ENCODE assay signal across 3 cellular contexts in genomic region chr1:234310460-234310817, GRCh38.
TF ChIP-seq lines count a peak whose summit lies in the region.

No MANE protein-coding gene starts in this region.

TF ChIP-seq in HepG2, 621 proteins besides CTCF, POLR2A, EP300 and RAD21:
- TF ChIP-seq ZBTB37 (CRISPR knock-in tag; IDR thresholded peaks at IDR 0.05) (no peak), FLYWCH1 (CRISPR knock-in tag; IDR thresholded peaks at IDR 0.05) (no peak), TGIF2 (CRISPR knock-in tag; IDR thresholded peaks at IDR 0.05) (no peak), ETV5 (CRISPR knock-in tag; IDR thresholded peaks at IDR 0.05; ENCODE audit: borderline replicate concordance) (no peak), ZNF331 (CRISPR knock-in tag; IDR thresholded peaks at IDR 0.05) (no peak), HMGXB4 (CRISPR knock-in tag; IDR thresholded peaks at IDR 0.05; ENCODE audit: borderline replicate concordance in 1 of 2, low read depth in 1 of 2) (no peak), SMYD3 (CRISPR knock-in tag; IDR thresholded peaks at IDR 0.05) (no peak), TMF1 (CRISPR knock-in tag; IDR thresholded peaks at IDR 0.05; ENCODE audit: low read depth) (no peak)
- TF ChIP-seq, protein P1, sequence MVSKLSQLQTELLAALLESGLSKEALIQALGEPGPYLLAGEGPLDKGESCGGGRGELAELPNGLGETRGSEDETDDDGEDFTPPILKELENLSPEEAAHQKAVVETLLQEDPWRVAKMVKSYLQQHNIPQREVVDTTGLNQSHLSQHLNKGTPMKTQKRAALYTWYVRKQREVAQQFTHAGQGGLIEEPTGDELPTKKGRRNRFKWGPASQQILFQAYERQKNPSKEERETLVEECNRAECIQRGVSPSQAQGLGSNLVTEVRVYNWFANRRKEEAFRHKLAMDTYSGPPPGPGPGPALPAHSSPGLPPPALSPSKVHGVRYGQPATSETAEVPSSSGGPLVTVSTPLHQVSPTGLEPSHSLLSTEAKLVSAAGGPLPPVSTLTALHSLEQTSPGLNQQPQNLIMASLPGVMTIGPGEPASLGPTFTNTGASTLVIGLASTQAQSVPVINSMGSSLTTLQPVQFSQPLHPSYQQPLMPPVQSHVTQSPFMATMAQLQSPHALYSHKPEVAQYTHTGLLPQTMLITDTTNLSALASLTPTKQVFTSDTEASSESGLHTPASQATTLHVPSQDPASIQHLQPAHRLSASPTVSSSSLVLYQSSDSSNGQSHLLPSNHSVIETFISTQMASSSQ (IDR thresholded peaks at IDR 0.05; ENCODE audit: low read depth) = no peak
- TF ChIP-seq, protein P1 (CRISPR knock-in tag; IDR thresholded peaks at IDR 0.05; ENCODE audit: borderline replicate concordance) = no peak

TF ChIP-seq in SK-N-SH treated with all-trans-retinoic acid at 6 μM for 48 hours, 23 proteins besides CTCF, POLR2A, EP300 and RAD21 (continued from another document):
- no peak for TF ChIP-seq CSRNP3 (CRISPR knock-in tag; IDR thresholded peaks at IDR 0.05)
- TF ChIP-seq TOX (CRISPR knock-in tag; IDR thresholded peaks at IDR 0.05; ENCODE audit: borderline replicate concordance) = no peak
- no peak for TF ChIP-seq ZNF565 (CRISPR knock-in tag; conservative IDR thresholded peaks at IDR 0.05; ENCODE audit: low read depth)
- no peak for TF ChIP-seq POU6F1 (CRISPR knock-in tag; IDR thresholded peaks at IDR 0.05; ENCODE audit: borderline replicate concordance, low read depth)
- TF ChIP-seq TCF4 (CRISPR knock-in tag; IDR thresholded peaks at IDR 0.05; ENCODE audit: borderline replicate concordance) = no peak
- no peak for TF ChIP-seq ARNTL (CRISPR knock-in tag; IDR thresholded peaks at IDR 0.05; ENCODE audit: borderline replicate concordance, low read depth)
- no peak for TF ChIP-seq ZFP3 (CRISPR knock-in tag; IDR thresholded peaks at IDR 0.05)
- TF ChIP-seq BACH2 (CRISPR knock-in tag; IDR thresholded peaks at IDR 0.05; ENCODE audit: borderline replicate concordance) = no peak
- no peak for TF ChIP-seq SNAI2 (CRISPR knock-in tag; IDR thresholded peaks at IDR 0.05)

TF ChIP-seq in GM23338, 12 proteins besides CTCF, POLR2A, EP300 and RAD21 (continued from another document):
- TF ChIP-seq, protein P2, sequence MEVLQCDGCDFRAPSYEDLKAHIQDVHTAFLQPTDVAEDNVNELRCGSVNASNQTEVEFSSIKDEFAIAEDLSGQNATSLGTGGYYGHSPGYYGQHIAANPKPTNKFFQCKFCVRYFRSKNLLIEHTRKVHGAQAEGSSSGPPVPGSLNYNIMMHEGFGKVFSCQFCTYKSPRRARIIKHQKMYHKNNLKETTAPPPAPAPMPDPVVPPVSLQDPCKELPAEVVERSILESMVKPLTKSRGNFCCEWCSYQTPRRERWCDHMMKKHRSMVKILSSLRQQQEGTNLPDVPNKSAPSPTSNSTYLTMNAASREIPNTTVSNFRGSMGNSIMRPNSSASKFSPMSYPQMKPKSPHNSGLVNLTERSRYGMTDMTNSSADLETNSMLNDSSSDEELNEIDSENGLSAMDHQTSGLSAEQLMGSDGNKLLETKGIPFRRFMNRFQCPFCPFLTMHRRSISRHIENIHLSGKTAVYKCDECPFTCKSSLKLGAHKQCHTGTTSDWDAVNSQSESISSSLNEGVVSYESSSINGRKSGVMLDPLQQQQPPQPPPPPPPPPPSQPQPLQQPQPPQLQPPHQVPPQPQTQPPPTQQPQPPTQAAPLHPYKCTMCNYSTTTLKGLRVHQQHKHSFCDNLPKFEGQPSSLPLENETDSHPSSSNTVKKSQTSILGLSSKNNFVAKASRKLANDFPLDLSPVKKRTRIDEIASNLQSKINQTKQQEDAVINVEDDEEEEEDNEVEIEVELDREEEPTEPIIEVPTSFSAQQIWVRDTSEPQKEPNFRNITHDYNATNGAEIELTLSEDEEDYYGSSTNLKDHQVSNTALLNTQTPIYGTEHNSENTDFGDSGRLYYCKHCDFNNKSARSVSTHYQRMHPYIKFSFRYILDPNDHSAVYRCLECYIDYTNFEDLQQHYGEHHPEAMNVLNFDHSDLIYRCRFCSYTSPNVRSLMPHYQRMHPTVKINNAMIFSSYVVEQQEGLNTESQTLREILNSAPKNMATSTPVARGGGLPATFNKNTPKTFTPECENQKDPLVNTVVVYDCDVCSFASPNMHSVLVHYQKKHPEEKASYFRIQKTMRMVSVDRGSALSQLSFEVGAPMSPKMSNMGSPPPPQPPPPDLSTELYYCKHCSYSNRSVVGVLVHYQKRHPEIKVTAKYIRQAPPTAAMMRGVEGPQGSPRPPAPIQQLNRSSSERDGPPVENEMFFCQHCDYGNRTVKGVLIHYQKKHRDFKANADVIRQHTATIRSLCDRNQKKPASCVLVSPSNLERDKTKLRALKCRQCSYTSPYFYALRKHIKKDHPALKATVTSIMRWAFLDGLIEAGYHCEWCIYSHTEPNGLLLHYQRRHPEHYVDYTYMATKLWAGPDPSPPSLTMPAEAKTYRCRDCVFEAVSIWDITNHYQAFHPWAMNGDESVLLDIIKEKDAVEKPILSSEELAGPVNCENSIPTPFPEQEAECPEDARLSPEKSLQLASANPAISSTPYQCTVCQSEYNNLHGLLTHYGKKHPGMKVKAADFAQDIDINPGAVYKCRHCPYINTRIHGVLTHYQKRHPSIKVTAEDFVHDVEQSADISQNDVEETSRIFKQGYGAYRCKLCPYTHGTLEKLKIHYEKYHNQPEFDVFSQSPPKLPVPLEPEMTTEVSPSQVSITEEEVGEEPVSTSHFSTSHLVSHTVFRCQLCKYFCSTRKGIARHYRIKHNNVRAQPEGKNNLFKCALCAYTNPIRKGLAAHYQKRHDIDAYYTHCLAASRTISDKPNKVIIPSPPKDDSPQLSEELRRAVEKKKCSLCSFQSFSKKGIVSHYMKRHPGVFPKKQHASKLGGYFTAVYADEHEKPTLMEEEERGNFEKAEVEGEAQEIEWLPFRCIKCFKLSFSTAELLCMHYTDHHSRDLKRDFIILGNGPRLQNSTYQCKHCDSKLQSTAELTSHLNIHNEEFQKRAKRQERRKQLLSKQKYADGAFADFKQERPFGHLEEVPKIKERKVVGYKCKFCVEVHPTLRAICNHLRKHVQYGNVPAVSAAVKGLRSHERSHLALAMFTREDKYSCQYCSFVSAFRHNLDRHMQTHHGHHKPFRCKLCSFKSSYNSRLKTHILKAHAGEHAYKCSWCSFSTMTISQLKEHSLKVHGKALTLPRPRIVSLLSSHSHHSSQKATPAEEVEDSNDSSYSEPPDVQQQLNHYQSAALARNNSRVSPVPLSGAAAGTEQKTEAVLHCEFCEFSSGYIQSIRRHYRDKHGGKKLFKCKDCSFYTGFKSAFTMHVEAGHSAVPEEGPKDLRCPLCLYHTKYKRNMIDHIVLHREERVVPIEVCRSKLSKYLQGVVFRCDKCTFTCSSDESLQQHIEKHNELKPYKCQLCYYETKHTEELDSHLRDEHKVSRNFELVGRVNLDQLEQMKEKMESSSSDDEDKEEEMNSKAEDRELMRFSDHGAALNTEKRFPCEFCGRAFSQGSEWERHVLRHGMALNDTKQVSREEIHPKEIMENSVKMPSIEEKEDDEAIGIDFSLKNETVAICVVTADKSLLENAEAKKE (CRISPR knock-in tag; IDR thresholded peaks at IDR 0.05) = no peak
